10 cellular contexts compared by ENCODE assay signal in the genomic region with DNA sequence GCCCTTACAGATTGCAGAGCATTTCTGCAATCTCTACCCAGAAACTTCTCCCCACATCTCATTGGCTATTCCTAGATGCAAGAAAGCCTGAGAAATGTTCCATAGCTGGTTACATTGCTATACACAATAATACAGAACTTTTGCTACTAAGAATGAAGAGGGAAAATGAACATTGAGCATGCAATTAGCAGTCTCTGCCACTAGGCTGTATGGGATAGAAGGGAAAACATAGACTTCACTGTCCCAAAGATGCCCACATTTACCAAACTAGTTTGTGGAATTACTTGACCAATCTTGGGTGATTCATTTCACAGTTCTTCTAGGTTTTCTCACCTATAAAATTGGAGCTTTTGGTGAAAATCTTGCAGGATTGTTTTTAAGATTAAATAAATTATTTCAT.
A peak's percentile ranks its signal among the peaks of the same experiment; 100 is the strongest.
DNase-seq lines count a peak whose midpoint lies in the region; ATAC-seq and TF ChIP-seq lines count a peak whose summit lies in the region.
"Had no signal": no experiment of that assay in that cellular context is flagged by ENCODE, and none has a peak within 500 bp of the region (broad histone marks: within the 10 kb centered on the region; RNA-seq: fewer than 3 reads in every experiment).

No MANE protein-coding gene starts in this region.

- no peak overlapping the region for H3K4me3 Mint-ChIP-seq in activated CD4-positive, alpha-beta memory T cell treated with anti-CD3 and anti-CD28 coated beads for 36 hours

- H3K36me3 ChIP-seq in adipocyte (ENCODE audit: control insufficient read depth, insufficient read depth, low read length, severe bottlenecking) (no peaks in the 10 kb centered on the region), mesendoderm (ENCODE audit: control insufficient read depth, insufficient read depth, low read length) (no peaks in the 10 kb centered on the region), suprapubic skin (no peaks in the 10 kb centered on the region)

- TF ChIP-seq EP300 in suprapubic skin (IDR thresholded peaks at IDR 0.05) = no peak

- CTCF ChIA-PET in activated CD4-positive, alpha-beta memory T cell treated with anti-CD3 and anti-CD28 coated beads for 36 hours (lab: Charles Lee) = no interaction called here

- POLR2A ChIA-PET in activated CD4-positive, alpha-beta memory T cell treated with anti-CD3 and anti-CD28 coated beads for 36 hours (lab: Charles Lee) = no interaction called here

- H3K56ac ChIP-seq in mesendoderm (ENCODE audit: low read length) = no peak overlapping the region

- H3K9me3 ChIP-seq in adipocyte (ENCODE audit: control insufficient read depth, low read length) = no peaks in the 10 kb centered on the region
- H3K9me3 ChIP-seq in suprapubic skin = no peaks in the 10 kb centered on the region

- H3K79me1 ChIP-seq in mesendoderm (ENCODE audit: low read length) = no peaks in the 10 kb centered on the region

- H3K9me3 Mint-ChIP-seq in activated CD4-positive, alpha-beta memory T cell treated with anti-CD3 and anti-CD28 coated beads for 36 hours = no peaks in the 10 kb centered on the region

- no peak overlapping the region for H3K18ac ChIP-seq in mesendoderm (ENCODE audit: low read length)

- no peaks in the 10 kb centered on the region for H3K27me3 Mint-ChIP-seq in activated CD4-positive, alpha-beta memory T cell treated with anti-CD3 and anti-CD28 coated beads for 36 hours

- intact Hi-C loops in activated CD4-positive, alpha-beta memory T cell treated with anti-CD3 and anti-CD28 coated beads for 36 hours (cut with micrococcal nuclease) = no loop called here

- peak; percentile 31 for DNase-seq in adipocyte (ENCODE audit: low read depth)
- peak; percentile 26 for DNase-seq in mesendoderm
- no peak for DNase-seq in activated CD4-positive, alpha-beta memory T cell treated with anti-CD3 and anti-CD28 coated beads for 36 hours
- DNase-seq in COLO668 (lab: John Stamatoyannopoulos, UW; ENCODE audit: unreplicated experiment) = no peak
- DNase-seq in hypothalamus (lab: John Stamatoyannopoulos, UW) = no peak
- no peak for DNase-seq in suprapubic skin (ENCODE audit: low spot score in 2 of 2)
- DNase-seq: activated effector memory CD4-positive, alpha-beta T cell treated with anti-CD3 and anti-CD28 coated beads, Interleukin-2, amount 50 U/mL, for 16 hours; right cardiac atrium had no signal

- H3K27ac ChIP-seq in mesendoderm (ENCODE audit: low read depth, low read length) (no peak overlapping the region), suprapubic skin (no peak overlapping the region)

- no peak overlapping the region for H3K4me3 ChIP-seq in adipocyte (ENCODE audit: low read length)
- H3K4me3 ChIP-seq in mesendoderm (ENCODE audit: low read length) = no peak overlapping the region
- no peak overlapping the region for H3K4me3 ChIP-seq in suprapubic skin

- H3K4me2 ChIP-seq in mesendoderm (ENCODE audit: low read length) = no peak overlapping the region

- no peaks in the 10 kb centered on the region for H3K4me1 ChIP-seq in adipocyte (ENCODE audit: control insufficient read depth, insufficient read depth, low read length)
- no peaks in the 10 kb centered on the region for H3K4me1 ChIP-seq in mesendoderm (ENCODE audit: control insufficient read depth, low read depth, low read length)
- no peaks in the 10 kb centered on the region for H3K4me1 ChIP-seq in suprapubic skin

- H3K4ac ChIP-seq in mesendoderm (ENCODE audit: low read depth, low read length) = no peak overlapping the region

- no peaks in the 10 kb centered on the region for H3K4me1 Mint-ChIP-seq in activated CD4-positive, alpha-beta memory T cell treated with anti-CD3 and anti-CD28 coated beads for 36 hours (ENCODE audit: low read depth)

- H2BK120ac ChIP-seq in mesendoderm (ENCODE audit: low read depth, low read length) = no peak overlapping the region

- H3K79me2 ChIP-seq in mesendoderm (ENCODE audit: control insufficient read depth, insufficient read depth, low read length) = no peaks in the 10 kb centered on the region

- H3K27me3 ChIP-seq in adipocyte (replicated peaks; ENCODE audit: control insufficient read depth, insufficient read depth, low read length) = no peaks in the 10 kb centered on the region
- H3K27me3 ChIP-seq in mesendoderm (ENCODE audit: insufficient read depth, low read length, poor library complexity) = no peaks in the 10 kb centered on the region
- H3K27me3 ChIP-seq in suprapubic skin = no peaks in the 10 kb centered on the region

- TF ChIP-seq CTCF in GM12873 (IDR thresholded peaks at IDR 0.05; ENCODE audit: insufficient read depth, low read depth, low read length, missing control alignments) (peak; percentile 58), suprapubic skin (IDR thresholded peaks at IDR 0.05) (no peak)

- H2BK5ac ChIP-seq in mesendoderm (ENCODE audit: low read length) = no peak overlapping the region

- no peak overlapping the region for H2BK15ac ChIP-seq in mesendoderm (replicated peaks; ENCODE audit: low read depth)

- H3K36me3 Mint-ChIP-seq in activated CD4-positive, alpha-beta memory T cell treated with anti-CD3 and anti-CD28 coated beads for 36 hours = no peaks in the 10 kb centered on the region

- H3K9ac ChIP-seq in adipocyte (ENCODE audit: low read length) (no peak overlapping the region), mesendoderm (ENCODE audit: low read length) (no peak overlapping the region)

- no peak overlapping the region for H3K23ac ChIP-seq in mesendoderm (ENCODE audit: low read length)

- H4K5ac ChIP-seq in mesendoderm (ENCODE audit: low read length) = no peak overlapping the region

- H3K27ac Mint-ChIP-seq in activated CD4-positive, alpha-beta memory T cell treated with anti-CD3 and anti-CD28 coated beads for 36 hours = no peak overlapping the region

- TF ChIP-seq POLR2A in suprapubic skin (IDR thresholded peaks at IDR 0.05) = no peak

- no peak overlapping the region for H2AK5ac ChIP-seq in mesendoderm (ENCODE audit: low read length)

- no peak overlapping the region for H4K8ac ChIP-seq in mesendoderm (ENCODE audit: low read depth, low read length)

- peak; percentile 21 for ATAC-seq in HG03108 (IDR thresholded peaks at IDR 0.05; ENCODE audit: unreplicated experiment)
- ATAC-seq: right cardiac atrium had no signal

Comparison
In these comparisons a context has a peak if more than half of its experiments do, and no peak if none do; other contexts are left out.
1. DNase-seq: peak in adipocyte (single experiment) and mesendoderm (single experiment); none in activated CD4-positive, alpha-beta memory T cell treated with anti-CD3 and anti-CD28 coated beads for 36 hours (single experiment), COLO668 (single experiment), hypothalamus (0 of 51) and suprapubic skin (0 of 2).